8 cellular contexts compared by ENCODE assay signal in genomic region chr13:30617315-30618185, GRCh38. TPM values are rescaled to one million over a fixed set of nuclear protein-coding genes. Genes with fewer than 3 reads are reported as not detected.
A peak's percentile ranks its signal among the peaks of the same experiment; 100 is the strongest.
DNase-seq lines count a peak whose midpoint lies in the region; ATAC-seq and TF ChIP-seq lines count a peak whose summit lies in the region.

Gene USPL1, plus strand, starts transcription at chr13:30617920. Its CDS starts 3,221 bp downstream, at chr13:30621141.

- no peaks in the 10 kb centered on the region for H3K9me3 Mint-ChIP-seq in activated T-cell treated with anti-CD3 and anti-CD28 coated beads, Interleukin-2, amount 50 U/mL, for 4 hours

- no peaks in the 10 kb centered on the region for H3K27me3 ChIP-seq in esophagus squamous epithelium

- in situ Hi-C loops in KBM-7 (cut with MboI; ENCODE audit: low pct_unique_long_range_greater_than_20kb, low sequenced_read_pairs) = no loop called here

- peaks cover 32% of the 10 kb centered on the region for H3K4me1 Mint-ChIP-seq in activated T-cell treated with anti-CD3 and anti-CD28 coated beads, Interleukin-2, amount 50 U/mL, for 4 hours (ENCODE audit: low read depth)

- peak in 3 of 4 donors; percentile 73 to 97 (median 96) for TF ChIP-seq POLR2A in esophagus squamous epithelium (IDR thresholded peaks at IDR 0.05)

- H3K27me3 Mint-ChIP-seq in activated T-cell treated with anti-CD3 and anti-CD28 coated beads, Interleukin-2, amount 50 U/mL, for 4 hours (ENCODE audit: low read depth) = no peaks in the 10 kb centered on the region

- peak; percentile 82 for ATAC-seq in GM21717 (IDR thresholded peaks at IDR 0.05; ENCODE audit: unreplicated experiment)
- peak; percentile 93 to 94 for ATAC-seq in activated T-cell treated with anti-CD3 and anti-CD28 coated beads, Interleukin-2, amount 50 U/mL, for 4 hours

- H3K27ac ChIP-seq in esophagus squamous epithelium = peak within 1 kb of the TSS; percentile 97 to 100 (median 99)

- H3K4me1 ChIP-seq in esophagus squamous epithelium = peaks cover 7 to 50% (median 26%) of the 10 kb centered on the region in 3 donors

- peak; percentile 11 to 66 (median 55) for TF ChIP-seq CTCF in esophagus squamous epithelium (IDR thresholded peaks at IDR 0.05)

- peak; percentile 90 for DNase-seq in DMS53 treated with DMSO at 0.1 percent for 48 hours (lab: John Stamatoyannopoulos, UW; ENCODE audit: unreplicated experiment)
- DNase-seq in KBM-7 = peak; percentile 100
- peak; percentile 97 for DNase-seq in activated T-cell treated with anti-CD3 and anti-CD28 coated beads, Interleukin-2, amount 50 U/mL, for 4 hours
- DNase-seq in esophagus squamous epithelium (lab: John Stamatoyannopoulos, UW) = peak; percentile 89
- DNase-seq in myocyte (ENCODE audit: low read depth) = peak; percentile 98
- peak; percentile 97 to 99 for DNase-seq in stimulated activated CD8-positive, alpha-beta memory T cell treated with anti-CD3 and anti-CD28 coated beads, Interleukin-7, amount 100 ng/mL, for 48 hours (ENCODE audit: extremely low read depth in 1 of 2, low read depth in 1 of 2)

- peak within 1 kb of the TSS; percentile 55 to 94 (median 74) for H3K4me3 ChIP-seq in esophagus squamous epithelium

- H3K4me3 Mint-ChIP-seq in activated T-cell treated with anti-CD3 and anti-CD28 coated beads, Interleukin-2, amount 50 U/mL, for 4 hours = no peak within 1 kb of the TSS

- peaks cover 0 to 11% (median 0%) of the 10 kb centered on the region in 3 donors for H3K36me3 ChIP-seq in esophagus squamous epithelium

- no peaks in the 10 kb centered on the region for H3K9me3 ChIP-seq in esophagus squamous epithelium

- 0% methylated on average over 18 to 33 of the region's 78 CpGs for WGBS in esophagus squamous epithelium, 2 donors

- intact Hi-C loops in esophagus squamous epithelium (cut with DNase I) = no loop called here

- peaks cover 5% of the 10 kb centered on the region for H3K36me3 Mint-ChIP-seq in activated T-cell treated with anti-CD3 and anti-CD28 coated beads, Interleukin-2, amount 50 U/mL, for 4 hours (ENCODE audit: insufficient read depth)

TF ChIP-seq in PFSK-1, 5 proteins besides CTCF, POLR2A, EP300 and RAD21:
- peak; percentile 71 for TF ChIP-seq TAF1 (IDR thresholded peaks at IDR 0.05; ENCODE audit: borderline replicate concordance, insufficient read depth, low read length)
- TF ChIP-seq, protein P1, sequence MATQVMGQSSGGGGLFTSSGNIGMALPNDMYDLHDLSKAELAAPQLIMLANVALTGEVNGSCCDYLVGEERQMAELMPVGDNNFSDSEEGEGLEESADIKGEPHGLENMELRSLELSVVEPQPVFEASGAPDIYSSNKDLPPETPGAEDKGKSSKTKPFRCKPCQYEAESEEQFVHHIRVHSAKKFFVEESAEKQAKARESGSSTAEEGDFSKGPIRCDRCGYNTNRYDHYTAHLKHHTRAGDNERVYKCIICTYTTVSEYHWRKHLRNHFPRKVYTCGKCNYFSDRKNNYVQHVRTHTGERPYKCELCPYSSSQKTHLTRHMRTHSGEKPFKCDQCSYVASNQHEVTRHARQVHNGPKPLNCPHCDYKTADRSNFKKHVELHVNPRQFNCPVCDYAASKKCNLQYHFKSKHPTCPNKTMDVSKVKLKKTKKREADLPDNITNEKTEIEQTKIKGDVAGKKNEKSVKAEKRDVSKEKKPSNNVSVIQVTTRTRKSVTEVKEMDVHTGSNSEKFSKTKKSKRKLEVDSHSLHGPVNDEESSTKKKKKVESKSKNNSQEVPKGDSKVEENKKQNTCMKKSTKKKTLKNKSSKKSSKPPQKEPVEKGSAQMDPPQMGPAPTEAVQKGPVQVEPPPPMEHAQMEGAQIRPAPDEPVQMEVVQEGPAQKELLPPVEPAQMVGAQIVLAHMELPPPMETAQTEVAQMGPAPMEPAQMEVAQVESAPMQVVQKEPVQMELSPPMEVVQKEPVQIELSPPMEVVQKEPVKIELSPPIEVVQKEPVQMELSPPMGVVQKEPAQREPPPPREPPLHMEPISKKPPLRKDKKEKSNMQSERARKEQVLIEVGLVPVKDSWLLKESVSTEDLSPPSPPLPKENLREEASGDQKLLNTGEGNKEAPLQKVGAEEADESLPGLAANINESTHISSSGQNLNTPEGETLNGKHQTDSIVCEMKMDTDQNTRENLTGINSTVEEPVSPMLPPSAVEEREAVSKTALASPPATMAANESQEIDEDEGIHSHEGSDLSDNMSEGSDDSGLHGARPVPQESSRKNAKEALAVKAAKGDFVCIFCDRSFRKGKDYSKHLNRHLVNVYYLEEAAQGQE (IDR thresholded peaks at IDR 0.05; ENCODE audit: insufficient read depth in 1 of 2, low read depth in 2 of 2, low read length in 2 of 2) = peak in 1 of 2 experiments; percentile 26; a peak in 2 of 4 replicates
- TF ChIP-seq FOXP2 (optimal IDR thresholded peaks at IDR 0.05; ENCODE audit: borderline replicate concordance, extremely low read depth, extremely low read length, insufficient read depth) = peak; percentile 96
- TF ChIP-seq SIN3A (IDR thresholded peaks at IDR 0.05; ENCODE audit: borderline replicate concordance, insufficient read depth, low read length) = 0 out of 2 replicates have a peak, but pooled peaks have one; percentile 78
- TF ChIP-seq POLR2AphosphoS5 (IDR thresholded peaks at IDR 0.05; ENCODE audit: low read depth, low read length) = peak; percentile 86

RNA-seq across cellular contexts. Expression of gene USPL1, which starts in this region (rescaled TPM):
- polyA plus RNA-seq in PFSK-1 (2012; ENCODE audit: insufficient read length, low read depth) = 3.7 TPM
- total RNA-seq in activated T-cell treated with anti-CD3 and anti-CD28 coated beads, Interleukin-2, amount 50 U/mL, for 4 hours = 10 to 100 TPM; 12.9 to 13.7 (median 13.3) TPM
- total RNA-seq in esophagus squamous epithelium (10 to 100 TPM in 2 of 4 donors, 1 to 10 TPM in 2; 8.4 to 19.1 (median 10.6) TPM), myocyte (18.0 and 18.2 TPM in 2 replicates)
- 4.4 TPM for polyA plus RNA-seq in myocyte (2012)

Comparison
In these comparisons a context has a peak if more than half of its experiments do, and no peak if none do; other contexts are left out.
1. Peak in every context shown above with its lines: DNase-seq, ATAC-seq, H3K4me3 ChIP-seq and H3K27ac ChIP-seq.